Comparison of ENCODE assay signal across 16 cellular contexts in genomic region chr16:350203-350602, GRCh38. TPM values are rescaled to one million over a fixed set of nuclear protein-coding genes. Genes with fewer than 3 reads are reported as not detected.
DNase-seq lines count a peak whose midpoint lies in the region; ATAC-seq, FAIRE-seq and TF ChIP-seq lines count a peak whose summit lies in the region.
"Had no signal": no experiment of that assay in that cellular context is flagged by ENCODE, and none has a peak within 500 bp of the region (broad histone marks: within the 10 kb centered on the region; RNA-seq: fewer than 3 reads in every experiment).

No MANE protein-coding gene starts in this region.

- H4K91ac ChIP-seq in IMR-90 (ENCODE audit: insufficient read depth, low read depth, low read length) = no peak overlapping the region

- H3K27me3 ChIP-seq in IMR-90 (ENCODE audit: control insufficient read depth, insufficient read depth, low read length) = no peaks in the 10 kb centered on the region
- H3K27me3 ChIP-seq in astrocyte (ENCODE audit: insufficient read depth, low read length) = no peaks in the 10 kb centered on the region
- no peaks in the 10 kb centered on the region for H3K27me3 ChIP-seq in neural progenitor cell
- no peaks in the 10 kb centered on the region for H3K27me3 ChIP-seq in suprapubic skin

- H3K4me1 ChIP-seq in IMR-90 (ENCODE audit: control insufficient read depth, insufficient read depth, low read length) (peaks cover 11% of the 10 kb centered on the region), astrocyte (ENCODE audit: insufficient read depth, low read length) (peaks cover 9% of the 10 kb centered on the region), neural progenitor cell (peaks cover 3% of the 10 kb centered on the region), suprapubic skin (peaks cover 33% of the 10 kb centered on the region)

- no peak for TF ChIP-seq EP300 in suprapubic skin (IDR thresholded peaks at IDR 0.05)

- FAIRE-seq in astrocyte (lab: Jason Lieb, UNC) = no peak
- FAIRE-seq: colon had no signal

- no peak overlapping the region for H2BK5ac ChIP-seq in IMR-90 (ENCODE audit: low read depth, low read length, poor library complexity, severe bottlenecking)

- intact Hi-C loops in IMR-90 (cut with micrococcal nuclease) = no loop called here

- TF ChIP-seq POLR2A in IMR-90 (IDR thresholded peaks at IDR 0.05; ENCODE audit: low read depth, low read length) = no peak
- no peak for TF ChIP-seq POLR2A in suprapubic skin (IDR thresholded peaks at IDR 0.05)

- dilution Hi-C loops in IMR-90 (cut with HindIII; ENCODE audit: low sequenced_read_pairs, unreplicated experiment) = no loop called here

- TF ChIP-seq CTCF in IMR-90 (conservative IDR thresholded peaks at IDR 0.05; ENCODE audit: low read depth, low read length) (no peak), astrocyte (IDR thresholded peaks at IDR 0.05; ENCODE audit: insufficient read depth, low read depth, low read length) (no peak), neural progenitor cell (IDR thresholded peaks at IDR 0.05) (no peak), suprapubic skin (IDR thresholded peaks at IDR 0.05) (no peak)

- no peak overlapping the region for H2AK9ac ChIP-seq in IMR-90 (replicated peaks; ENCODE audit: low read depth, low read length, poor library complexity)

- H2AFZ ChIP-seq in IMR-90 (replicated peaks; ENCODE audit: low read length, poor library complexity) (no peak overlapping the region), astrocyte (ENCODE audit: low read depth, low read length) (no peak overlapping the region), neural progenitor cell (replicated peaks) (no peak overlapping the region)

- POLR2A ChIA-PET in IMR-90 (lab: Charles Lee; ENCODE audit: unreplicated experiment) = interaction anchor here (0.6 kb wide), 1 partner anchor 279 kb away, joined by 3 read pairs; no protein-coding TSS in a partner anchor

- H3K4me3 ChIP-seq in IMR-90 (ENCODE audit: insufficient read depth, low read depth, low read length) (no peak overlapping the region), astrocyte (ENCODE audit: insufficient read depth, low read depth, low read length) (no peak overlapping the region), neural progenitor cell (no peak overlapping the region), suprapubic skin (no peak overlapping the region)

- H4K8ac ChIP-seq in IMR-90 (ENCODE audit: low read depth in 2 of 2, low read length in 2 of 2) = no peak overlapping the region

- TSS peak; percentile 33 for BruUV-seq in IMR-90 (replicated peaks; lab: Mats Ljungman, UMichigan)

- no peak overlapping the region for H3K4ac ChIP-seq in IMR-90 (ENCODE audit: low read depth, low read length)

- no peak overlapping the region for H2BK20ac ChIP-seq in IMR-90 (ENCODE audit: low read depth, low read length)

- H3K9ac ChIP-seq in IMR-90 (ENCODE audit: low read depth, low read length) = no peak overlapping the region
- no peak overlapping the region for H3K9ac ChIP-seq in astrocyte (ENCODE audit: low read length)
- no peak overlapping the region for H3K9ac ChIP-seq in neural progenitor cell

- DNase-seq in activated T-cell treated with anti-CD3 and anti-CD28 coated beads, Interleukin-2, amount 50 U/mL, for 72 hours = no peak
- DNase-seq in activated T-cell treated with anti-CD3 and anti-CD28 coated beads for 4 hours (no peak), IMR-90 (no peak), astrocyte (ENCODE audit: low read depth) (no peak), neural progenitor cell (ENCODE audit: low spot score) (no peak), DMS114 treated with DMSO at 0.1 percent for 48 hours (lab: John Stamatoyannopoulos, UW; ENCODE audit: unreplicated experiment) (no peak), suprapubic skin (ENCODE audit: low spot score in 2 of 2) (no peak), ACHN (no peak)
- DNase-seq: COR-L47; GF-D8; NCI-H1092 treated with DMSO at 0.1 percent for 48 hours; NCI-H774; occipital lobe; stimulated activated CD4-positive, alpha-beta T cell treated with anti-CD3 and anti-CD28 coated beads, Interleukin-4, amount 100 ng/mL, for 4 hours; trophoblast cell had no signal

- WGBS in IMR-90 (ENCODE audit: extremely low coverage in 2 of 2, insufficient read length in 1 of 2), 2 experiments = 83% methylated on average over 1 of the region's 8 CpGs; no CpG with 5 or more reads in 1 of the 2 experiments
- 74% methylated on average over 8 of the region's 8 CpGs for WGBS in suprapubic skin

- no peak for TF ChIP-seq RAD21 in IMR-90 (IDR thresholded peaks at IDR 0.05; ENCODE audit: low read length)

- no peak overlapping the region for H2BK120ac ChIP-seq in IMR-90 (ENCODE audit: low read depth, low read length)

- no peak overlapping the region for H3K56ac ChIP-seq in IMR-90 (ENCODE audit: extremely low read depth, insufficient read depth, low read length)

- H3K36me3 ChIP-seq in IMR-90 (ENCODE audit: control insufficient read depth, insufficient read depth, low read length) (peaks cover 14% of the 10 kb centered on the region), astrocyte (ENCODE audit: insufficient read depth, low read length) (peaks cover 6% of the 10 kb centered on the region), neural progenitor cell (no peaks in the 10 kb centered on the region), suprapubic skin (peaks cover 13% of the 10 kb centered on the region)

- H3K79me2 ChIP-seq in astrocyte (ENCODE audit: insufficient read depth, low read length) = peaks cover 58% of the 10 kb centered on the region
- peaks cover 69% of the 10 kb centered on the region for H3K79me2 ChIP-seq in neural progenitor cell (ENCODE audit: low read depth)

- H3K9me1 ChIP-seq in IMR-90 (ENCODE audit: insufficient read depth, low read length) = peaks cover 14% of the 10 kb centered on the region

- H3K23ac ChIP-seq in IMR-90 (ENCODE audit: low read depth, low read length) = no peak overlapping the region

- no peak overlapping the region for H2BK15ac ChIP-seq in IMR-90 (ENCODE audit: low read depth, low read length)

- ATAC-seq in activated T-cell treated with anti-CD3 and anti-CD28 coated beads, Interleukin-2, amount 50 U/mL, for 72 hours (replicated peaks in 1 of 2) = no peak
- no peak for ATAC-seq in IMR-90 (ENCODE audit: low read depth)

- H3K79me1 ChIP-seq in IMR-90 (ENCODE audit: low read depth in 1 of 2, low read length in 2 of 2) = peaks cover 42 to 63% of the 10 kb centered on the region in 2 experiments

- H4K5ac ChIP-seq in IMR-90 (ENCODE audit: low read depth, low read length) = no peak overlapping the region

- H3K9me3 ChIP-seq in IMR-90 (ENCODE audit: control insufficient read depth, insufficient read depth, low read length) (no peaks in the 10 kb centered on the region), astrocyte (ENCODE audit: insufficient read depth, low read depth, low read length) (no peaks in the 10 kb centered on the region), neural progenitor cell (ENCODE audit: low read depth) (no peaks in the 10 kb centered on the region), suprapubic skin (no peaks in the 10 kb centered on the region)

- no peak overlapping the region for H3K14ac ChIP-seq in IMR-90 (replicated peaks; ENCODE audit: low read depth, low read length)

- H3K18ac ChIP-seq in IMR-90 (ENCODE audit: low read depth, low read length) = no peak overlapping the region

- H3K27ac Mint-ChIP-seq in activated T-cell treated with anti-CD3 and anti-CD28 coated beads, Interleukin-2, amount 50 U/mL, for 72 hours = no peak overlapping the region
- peak overlapping the region; percentile 48 for H3K27ac Mint-ChIP-seq in astrocyte (ENCODE audit: unreplicated experiment)
- H3K27ac Mint-ChIP-seq in neural progenitor cell = no peak overlapping the region

- no peaks in the 10 kb centered on the region for H3K27me3 Mint-ChIP-seq in activated T-cell treated with anti-CD3 and anti-CD28 coated beads, Interleukin-2, amount 50 U/mL, for 72 hours (ENCODE audit: low read depth)
- H3K27me3 Mint-ChIP-seq in astrocyte (ENCODE audit: low read depth, unreplicated experiment) (no peaks in the 10 kb centered on the region), neural progenitor cell (ENCODE audit: insufficient read depth, low read depth) (peaks cover 7% of the 10 kb centered on the region)

- H3F3A ChIP-seq in neural progenitor cell (ENCODE audit: low read depth) = no peaks in the 10 kb centered on the region

- H3K9me3 Mint-ChIP-seq in activated T-cell treated with anti-CD3 and anti-CD28 coated beads, Interleukin-2, amount 50 U/mL, for 72 hours = no peaks in the 10 kb centered on the region
- no peaks in the 10 kb centered on the region for H3K9me3 Mint-ChIP-seq in astrocyte (ENCODE audit: unreplicated experiment)
- H3K9me3 Mint-ChIP-seq in neural progenitor cell = peaks cover 3% of the 10 kb centered on the region

- H3K4me2 ChIP-seq in IMR-90 (ENCODE audit: low read depth, low read length) (no peak overlapping the region), astrocyte (ENCODE audit: low read length) (no peak overlapping the region), neural progenitor cell (no peak overlapping the region)

- H3K4me3 Mint-ChIP-seq in activated T-cell treated with anti-CD3 and anti-CD28 coated beads, Interleukin-2, amount 50 U/mL, for 72 hours = peak overlapping the region; percentile 83 to 89
- H3K4me3 Mint-ChIP-seq in astrocyte (ENCODE audit: unreplicated experiment) = peak overlapping the region; percentile 91
- H3K4me3 Mint-ChIP-seq in neural progenitor cell = peak overlapping the region; percentile 96

- in situ Hi-C loops in IMR-90 (cut with MboI; ENCODE audit: low sequenced_read_pairs) (no loop called here), ACHN (cut with HindIII; ENCODE audit: low pct_ligation_motif_present, low pct_unique_long_range_greater_than_20kb, low sequenced_read_pairs) (no loop called here)

- H3K27ac ChIP-seq in IMR-90 (ENCODE audit: insufficient read depth, low read length) (no peak overlapping the region), astrocyte (ENCODE audit: low read depth, low read length) (no peak overlapping the region), neural progenitor cell (no peak overlapping the region), suprapubic skin (no peak overlapping the region)

- CTCF ChIA-PET in IMR-90 (lab: Yijun Ruan, JAX) = no interaction called here

- peaks cover 69% of the 10 kb centered on the region for H3K4me1 Mint-ChIP-seq in activated T-cell treated with anti-CD3 and anti-CD28 coated beads, Interleukin-2, amount 50 U/mL, for 72 hours (ENCODE audit: low read depth)
- H3K4me1 Mint-ChIP-seq in astrocyte (ENCODE audit: low read depth, unreplicated experiment) (peaks cover 28% of the 10 kb centered on the region), neural progenitor cell (peaks cover 17% of the 10 kb centered on the region)

- peaks cover 44% of the 10 kb centered on the region for H4K20me1 ChIP-seq in IMR-90 (ENCODE audit: insufficient read depth, low read length)
- peaks cover 51% of the 10 kb centered on the region for H4K20me1 ChIP-seq in astrocyte (ENCODE audit: insufficient read depth, low read length)
- peaks cover 57% of the 10 kb centered on the region for H4K20me1 ChIP-seq in neural progenitor cell (ENCODE audit: low read depth)

- H2AK5ac ChIP-seq in IMR-90 (ENCODE audit: low read depth, low read length) = no peak overlapping the region

- peaks cover 2 to 7% of the 10 kb centered on the region in 2 donors for H3K36me3 Mint-ChIP-seq in activated T-cell treated with anti-CD3 and anti-CD28 coated beads, Interleukin-2, amount 50 U/mL, for 72 hours (ENCODE audit: insufficient read depth in 2 of 2)
- H3K36me3 Mint-ChIP-seq in astrocyte (ENCODE audit: low read depth, unreplicated experiment) (peaks cover 11% of the 10 kb centered on the region), neural progenitor cell (peaks cover 27% of the 10 kb centered on the region)

RNA-seq across cellular contexts. Expression of gene AXIN1, which starts 2.3 kb away (rescaled TPM):
- 10 to 100 TPM; 28.8 to 29.4 TPM for total RNA-seq in activated T-cell treated with anti-CD3 and anti-CD28 coated beads, Interleukin-2, amount 50 U/mL, for 72 hours
- total RNA-seq in IMR-90 (2012; rRNA removed) = 10.9 and 11.9 TPM in 2 replicates
- 14.2 and 15.1 TPM in 2 replicates for polyA plus RNA-seq in IMR-90 (2012; rRNA removed)
- 18.6 and 22.1 TPM in 2 replicates for polyA plus RNA-seq in IMR-90 (2012; cell fraction: cytosol; rRNA removed)
- 19.0 and 28.1 TPM in 2 replicates for polyA plus RNA-seq in IMR-90 (2012; cell fraction: nucleus; rRNA removed; ENCODE audit: low replicate concordance)
- total RNA-seq in astrocyte = 27.0 and 28.8 TPM in 2 replicates
- 19.6 and 35.4 TPM in 2 replicates for total RNA-seq in neural progenitor cell (ENCODE audit: low replicate concordance)
- 10 to 100 TPM; 34.3 to 38.4 (median 37.2) TPM for total RNA-seq in suprapubic skin

RNA-seq across cellular contexts. Expression of gene MRPL28, which starts 20.1 kb away (rescaled TPM):
- total RNA-seq in activated T-cell treated with anti-CD3 and anti-CD28 coated beads, Interleukin-2, amount 50 U/mL, for 72 hours = 10 to 100 TPM; 54.5 to 73.2 TPM
- 104 and 106 TPM in 2 replicates for total RNA-seq in IMR-90 (2012; rRNA removed)
- 181 and 255 TPM in 2 replicates for polyA plus RNA-seq in IMR-90 (2012; rRNA removed)
- polyA plus RNA-seq in IMR-90 (2012; cell fraction: cytosol; rRNA removed) = 224 and 350 TPM in 2 replicates
- 81.5 and 129 TPM in 2 replicates for polyA plus RNA-seq in IMR-90 (2012; cell fraction: nucleus; rRNA removed; ENCODE audit: low replicate concordance)
- 89.2 and 95.8 TPM in 2 replicates for total RNA-seq in astrocyte
- total RNA-seq in neural progenitor cell (ENCODE audit: low replicate concordance) = 82.2 and 138 TPM in 2 replicates
- total RNA-seq in suprapubic skin = 10 to 100 TPM; 40.9 to 66.7 (median 52.7) TPM

RNA-seq across cellular contexts. Expression of gene PGAP6, which starts 31.6 kb away (rescaled TPM):
- 10 to 100 TPM; 29.7 to 39.7 TPM for total RNA-seq in activated T-cell treated with anti-CD3 and anti-CD28 coated beads, Interleukin-2, amount 50 U/mL, for 72 hours
- total RNA-seq in IMR-90 (2012; rRNA removed) = 49.1 and 56.1 TPM in 2 replicates
- 124 and 125 TPM in 2 replicates for polyA plus RNA-seq in IMR-90 (2012; rRNA removed)
- 60.8 and 173 TPM in 2 replicates for polyA plus RNA-seq in IMR-90 (2012; cell fraction: cytosol; rRNA removed)
- 138 and 443 TPM in 2 replicates for polyA plus RNA-seq in IMR-90 (2012; cell fraction: nucleus; rRNA removed; ENCODE audit: low replicate concordance)
- 80.5 and 86.3 TPM in 2 replicates for total RNA-seq in astrocyte
- total RNA-seq in neural progenitor cell (ENCODE audit: low replicate concordance) = 16.7 and 49.5 TPM in 2 replicates
- 10 to 100 TPM; 12.6 to 19.3 (median 15.5) TPM for total RNA-seq in suprapubic skin

RNA-seq across cellular contexts. Expression of gene NME4, which starts 46.8 kb away (rescaled TPM):
- 10 to 100 TPM; 24.6 to 27.6 TPM for total RNA-seq in activated T-cell treated with anti-CD3 and anti-CD28 coated beads, Interleukin-2, amount 50 U/mL, for 72 hours
- total RNA-seq in IMR-90 (2012; rRNA removed) (123 and 124 TPM in 2 replicates), astrocyte (268 and 275 TPM in 2 replicates), neural progenitor cell (ENCODE audit: low replicate concordance) (93.3 and 236 TPM in 2 replicates), suprapubic skin (10 to 100 TPM; 25.3 to 29.9 (median 27.7) TPM)
- polyA plus RNA-seq in IMR-90 (2012; rRNA removed) = 288 and 406 TPM in 2 replicates
- polyA plus RNA-seq in IMR-90 (2012; cell fraction: cytosol; rRNA removed) = 464 and 725 TPM in 2 replicates
- polyA plus RNA-seq in IMR-90 (2012; cell fraction: nucleus; rRNA removed; ENCODE audit: low replicate concordance) = 233 and 407 TPM in 2 replicates

RNA-seq across cellular contexts. Expression of gene DECR2, which starts 51.5 kb away (rescaled TPM):
- total RNA-seq in activated T-cell treated with anti-CD3 and anti-CD28 coated beads, Interleukin-2, amount 50 U/mL, for 72 hours = 10 to 100 TPM in 1 of 2 donors, 1 to 10 TPM in 1; 7.5 to 10.6 TPM
- 3.9 TPM in 2 replicates for total RNA-seq in IMR-90 (2012; rRNA removed)
- 26.7 and 29.6 TPM in 2 replicates for polyA plus RNA-seq in IMR-90 (2012; rRNA removed)
- polyA plus RNA-seq in IMR-90 (2012; cell fraction: cytosol; rRNA removed) = 14.9 and 32.6 TPM in 2 replicates
- 68.9 and 165 TPM in 2 replicates for polyA plus RNA-seq in IMR-90 (2012; cell fraction: nucleus; rRNA removed; ENCODE audit: low replicate concordance)
- total RNA-seq in astrocyte = 13.4 and 17.4 TPM in 2 replicates
- total RNA-seq in neural progenitor cell (ENCODE audit: low replicate concordance) = 7.1 and 24.3 TPM in 2 replicates
- 10 to 100 TPM in 3 of 4 donors, 1 to 10 TPM in 1; 9.1 to 23.4 (median 12.3) TPM for total RNA-seq in suprapubic skin
